In the genomic region with DNA sequence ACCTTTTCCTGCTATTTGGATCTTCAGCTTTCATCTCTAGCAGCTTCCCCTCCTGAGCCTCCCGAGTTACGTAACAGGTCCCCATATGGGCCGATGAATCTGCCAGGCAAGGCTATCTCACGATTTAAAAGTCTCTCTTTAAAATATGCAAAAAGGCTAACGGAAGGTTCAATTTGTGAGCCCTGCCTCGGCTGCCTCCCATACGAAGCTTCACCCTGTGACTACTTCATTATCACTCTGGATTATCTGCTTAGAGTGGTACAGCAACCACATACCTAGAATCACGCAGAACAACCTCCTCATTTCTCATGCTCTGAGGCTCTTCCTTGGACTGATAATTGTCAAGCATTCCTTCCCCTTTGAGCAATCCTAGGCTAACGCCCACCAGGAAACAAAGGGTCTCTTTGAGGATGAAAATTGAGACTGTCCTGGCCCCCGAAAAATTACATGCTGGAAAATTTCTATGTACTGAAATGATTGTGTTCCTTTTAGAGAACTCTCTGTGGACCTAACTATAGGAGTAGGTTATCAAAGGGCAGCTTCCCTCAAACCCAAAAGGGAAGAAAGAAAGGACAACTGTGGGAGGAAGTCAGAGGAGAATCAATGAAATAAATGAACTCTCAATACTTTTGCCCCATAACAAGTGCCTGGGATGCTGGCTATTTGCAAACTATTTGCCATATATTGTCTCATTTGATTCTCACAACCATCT, we compare ENCODE assay signal across 12 cellular contexts.
A peak's percentile ranks its signal among the peaks of the same experiment; 100 is the strongest.
DNase-seq lines count a peak whose midpoint lies in the region; ATAC-seq and TF ChIP-seq lines count a peak whose summit lies in the region.
"Had no signal": no experiment of that assay in that cellular context is flagged by ENCODE, and none has a peak within 500 bp of the region (broad histone marks: within the 10 kb centered on the region; RNA-seq: fewer than 3 reads in every experiment).

No MANE protein-coding gene starts in this region.

- ATAC-seq in GM18498 (IDR thresholded peaks at IDR 0.05; ENCODE audit: unreplicated experiment) = no peak
- ATAC-seq in HG02623 (IDR thresholded peaks at IDR 0.05; ENCODE audit: unreplicated experiment) = no peak

- H3K4me3 ChIP-seq in fibroblast of villous mesenchyme (ENCODE audit: low read depth, low read length) = no peak overlapping the region
- H3K4me3 ChIP-seq: Peyer's patch had no signal

- DNase-seq in GM03348 (ENCODE audit: low spot score) = peak; percentile 42
- peak; percentile 31 for DNase-seq in OCI-M2 (lab: John Stamatoyannopoulos, UW; ENCODE audit: unreplicated experiment)
- DNase-seq in fibroblast of villous mesenchyme (ENCODE audit: low read depth) = peak; percentile 61
- peak; percentile 35 for DNase-seq in putamen (ENCODE audit: low spot score)
- no peak for DNase-seq in T-helper 1 cell
- DNase-seq in cerebellar nuclear complex (lab: John Stamatoyannopoulos, UW) = no peak
- DNase-seq: activated CD4-positive, alpha-beta T cell treated with anti-CD3 and anti-CD28 coated beads, Interleukin-2, amount 10 ng/mL, durations not matched to agents 7 days and 5 days; activated naive CD8-positive, alpha-beta T cell treated with anti-CD3 and anti-CD28 coated beads, Interleukin-2, amount 10 ng/mL, durations not matched to agents 7 days and 5 days; NCI-H1930; Peyer's patch had no signal

- no peak for TF ChIP-seq CTCF in fibroblast of villous mesenchyme (IDR thresholded peaks at IDR 0.05; ENCODE audit: insufficient read depth, low read depth, low read length)

Comparison
In these comparisons a context has a peak if more than half of its experiments do, and no peak if none do; other contexts are left out.
1. DNase-seq: peak in GM03348 (single experiment), OCI-M2 (single experiment), fibroblast of villous mesenchyme (single experiment) and putamen (single experiment); none in T-helper 1 cell (0 of 5) and cerebellar nuclear complex (0 of 2).